ENCODE assay signal across 15 cellular contexts in the genomic region with DNA sequence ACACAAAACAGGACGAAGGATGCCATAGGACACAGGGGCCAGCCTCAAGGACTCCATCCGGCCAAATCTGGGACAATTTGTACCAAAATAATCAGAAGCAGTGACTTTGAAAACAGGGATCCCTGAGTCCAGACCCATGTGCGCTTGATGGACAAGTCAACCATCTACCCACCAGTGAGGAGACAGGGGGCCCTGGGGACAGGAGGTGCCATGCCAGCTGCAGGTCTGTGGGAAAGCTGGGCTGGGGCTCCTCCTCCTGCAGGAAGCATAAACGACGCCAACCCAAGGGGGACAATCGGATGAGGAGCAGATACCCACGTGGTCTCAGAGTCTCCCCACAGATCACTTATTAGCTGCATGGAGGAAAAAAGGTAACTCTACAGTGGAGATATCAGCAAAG.
"Had no signal": no experiment of that assay in that cellular context is flagged by ENCODE, and none has a peak within 500 bp of the region (broad histone marks: within the 10 kb centered on the region; RNA-seq: fewer than 3 reads in every experiment).

No MANE protein-coding gene starts in this region.

- ATAC-seq: naive thymus-derived CD4-positive, alpha-beta T cell; right cardiac atrium had no signal

- H3K4me3 Mint-ChIP-seq: naive thymus-derived CD4-positive, alpha-beta T cell had no signal

- H3K9me3 Mint-ChIP-seq: naive thymus-derived CD4-positive, alpha-beta T cell had no signal

- H3K27ac Mint-ChIP-seq: naive thymus-derived CD4-positive, alpha-beta T cell had no signal

- H3K27me3 Mint-ChIP-seq: naive thymus-derived CD4-positive, alpha-beta T cell had no signal

- H3K4me3 ChIP-seq: dorsolateral prefrontal cortex, ovary, suprapubic skin, tibial artery had no signal

- DNase-seq: cortex of kidney; dorsolateral prefrontal cortex; effector CD8-positive, alpha-beta T cell; foreskin melanocyte; hypothalamus; kidney glomerular epithelial cell; mesendoderm; naive thymus-derived CD4-positive, alpha-beta T cell; ovary; right cardiac atrium; small intestine; stimulated activated CD4-positive, alpha-beta T cell treated with anti-CD3 and anti-CD28 coated beads, Interleukin-12 subunit alpha, Interleukin-12 subunit beta, amount 100 ng/mL, for 4 hours; stimulated activated naive CD4-positive, alpha-beta T cell had no signal

- H3K27ac ChIP-seq: dorsolateral prefrontal cortex, ovary, suprapubic skin, tibial artery had no signal

- H3K27me3 ChIP-seq: dorsolateral prefrontal cortex, ovary, suprapubic skin, tibial artery had no signal

- H3K36me3 ChIP-seq: ovary had no signal

- H3K9me3 ChIP-seq: ovary, suprapubic skin, tibial artery had no signal
